22 cellular contexts compared by ENCODE assay signal in the genomic region with DNA sequence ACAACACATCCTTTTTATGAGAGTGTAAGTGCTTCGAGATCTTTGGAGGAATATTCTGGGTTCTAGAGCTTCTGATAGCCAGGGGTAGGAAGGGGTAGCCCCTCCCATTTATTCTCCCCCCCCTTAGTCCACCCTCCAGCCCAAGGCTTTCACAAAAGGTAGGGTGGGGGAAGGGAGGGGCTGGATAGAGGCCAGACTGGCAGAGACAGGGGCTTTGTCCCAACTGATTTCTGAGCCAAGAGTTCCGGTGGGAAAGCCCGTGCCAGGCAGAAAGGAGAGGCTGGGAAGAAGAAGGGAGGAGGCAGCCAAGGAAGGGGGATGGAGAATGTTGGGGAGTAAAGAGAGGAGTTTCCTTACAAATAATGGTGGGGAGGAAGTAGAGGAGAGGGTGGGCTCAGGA. TPM values are rescaled to one million over a fixed set of nuclear protein-coding genes. Genes with fewer than 3 reads are reported as not detected.
A peak's percentile ranks its signal among the peaks of the same experiment; 100 is the strongest.
DNase-seq lines count a peak whose midpoint lies in the region; FAIRE-seq and TF ChIP-seq lines count a peak whose summit lies in the region.
"Had no signal": no experiment of that assay in that cellular context is flagged by ENCODE, and none has a peak within 500 bp of the region (broad histone marks: within the 10 kb centered on the region; RNA-seq: fewer than 3 reads in every experiment).

No MANE protein-coding gene starts in this region.

- no peak for FAIRE-seq in kidney (lab: Jason Lieb, UNC)
- FAIRE-seq: A204.1, D721Med, GM12892, GM18507, HepG2 had no signal

- peaks cover 87% of the 10 kb centered on the region for H3K27me3 ChIP-seq in H7 (ENCODE audit: control insufficient read depth, insufficient read depth, low read length)
- H3K27me3 ChIP-seq: BE2C had no signal

- H3K4me1 ChIP-seq in kidney (ENCODE audit: control insufficient read depth in 1 of 2, insufficient read depth in 1 of 2, low read depth in 1 of 2, low read length in 2 of 2), result peaks cover 0 to 5% of the 10 kb centered on the region in 2 donors
- H3K4me1 ChIP-seq: Caco-2, HAP-1 had no signal

- no peaks in the 10 kb centered on the region for H3K36me3 ChIP-seq in H7 (replicated peaks; ENCODE audit: control insufficient read depth, insufficient read depth, low read length)
- H3K36me3 ChIP-seq in kidney (ENCODE audit: control insufficient read depth in 1 of 2, insufficient read depth in 2 of 2, low read length in 2 of 2), result no peaks in the 10 kb centered on the region
- H3K36me3 ChIP-seq: BE2C, HAP-1 had no signal

- intact Hi-C loops in kidney (cut with DNase I), result no loop called here

- H3K9me3 ChIP-seq in kidney (ENCODE audit: control insufficient read depth in 1 of 2, low read length in 2 of 2), result no peaks in the 10 kb centered on the region
- H3K9me3 ChIP-seq: BE2C, Caco-2, HAP-1 had no signal

- H3K4me3 ChIP-seq in H7 (ENCODE audit: insufficient read depth, low read depth, low read length), result no peak overlapping the region
- no peak overlapping the region for H3K4me3 ChIP-seq in kidney (ENCODE audit: low read length in 2 of 2)
- H3K4me3 ChIP-seq: HAP-1 had no signal

- H3K9ac ChIP-seq in kidney (ENCODE audit: low read length in 2 of 2), result no peak overlapping the region

- DNase-seq in H7 (peak; percentile 35), amygdala (lab: John Stamatoyannopoulos, UW) (peak in 32 of 56 donors; percentile 12 to 71 (median 43)), kidney (peak; percentile 18), EL (no peak), RKO (ENCODE audit: low spot score) (no peak), NCI-H2081 treated with DMSO at 0.1 percent for 48 hours (lab: John Stamatoyannopoulos, UW) (no peak)
- DNase-seq in central memory CD4-positive, alpha-beta T cell, result no peak
- DNase-seq: ACHN; BE2C; Caco-2; CD4-positive, CD25-positive, alpha-beta regulatory T cell; CD8-positive, alpha-beta memory T cell; GDM1; GOT3 had no signal

- H3K27ac ChIP-seq in cingulate gyrus (ENCODE audit: low read depth, low read length) (peak overlapping the region; percentile 47), kidney (ENCODE audit: low read depth in 2 of 2, low read length in 2 of 2) (no peak overlapping the region)

- TF ChIP-seq CTCF in kidney (IDR thresholded peaks at IDR 0.05; ENCODE audit: borderline replicate concordance, extremely low read depth, insufficient read depth), result no peak

RNA-seq across cellular contexts. Expression of a gene that starts 3.1 kb away (rescaled TPM):
- total RNA-seq in H7 (2014; rRNA removed; shearing (Covaris generic)), result 1.7 and 4.1 TPM in 2 replicates
- 0.19 TPM for total RNA-seq in kidney
- 0.45 TPM for polyA plus RNA-seq in kidney (ENCODE audit: insufficient read depth, low read depth, low replicate concordance)
- total RNA-seq: Caco-2; CD4-positive, CD25-positive, alpha-beta regulatory T cell; CD8-positive, alpha-beta memory T cell; HepG2 had no signal
- polyA plus RNA-seq: CD4-positive, CD25-positive, alpha-beta regulatory T cell; CD8-positive, alpha-beta memory T cell; HepG2; IgD-negative memory B cell had no signal

RNA-seq across cellular contexts. Expression of a gene that starts 25.8 kb away (rescaled TPM):
- total RNA-seq in H7 (2014; rRNA removed; shearing (Covaris generic)), result 0.73 and 1.3 TPM in 2 replicates
- 1.9 TPM for total RNA-seq in kidney
- 0.30 TPM for polyA plus RNA-seq in kidney (ENCODE audit: insufficient read depth, low read depth, low replicate concordance)
- total RNA-seq: Caco-2; CD4-positive, CD25-positive, alpha-beta regulatory T cell; CD8-positive, alpha-beta memory T cell; HepG2 had no signal
- polyA plus RNA-seq: CD4-positive, CD25-positive, alpha-beta regulatory T cell; CD8-positive, alpha-beta memory T cell; HepG2; IgD-negative memory B cell had no signal

RNA-seq across cellular contexts. Expression of a gene that starts 32.1 kb away (rescaled TPM):
- 220 and 231 TPM in 2 replicates for total RNA-seq in H7 (2014; rRNA removed; shearing (Covaris generic))
- total RNA-seq in kidney, result 50.7 TPM
- 44.3 TPM for polyA plus RNA-seq in kidney (ENCODE audit: insufficient read depth, low read depth, low replicate concordance)
- total RNA-seq: CD8-positive, alpha-beta memory T cell had no signal
- polyA plus RNA-seq: CD4-positive, CD25-positive, alpha-beta regulatory T cell; CD8-positive, alpha-beta memory T cell; IgD-negative memory B cell had no signal

RNA-seq across cellular contexts. Expression of a gene that starts 43.8 kb away (rescaled TPM):
- 40.6 and 45.0 TPM in 2 replicates for total RNA-seq in H7 (2014; rRNA removed; shearing (Covaris generic))
- total RNA-seq in kidney, result 24.0 TPM
- 26.2 TPM for polyA plus RNA-seq in kidney (ENCODE audit: insufficient read depth, low read depth, low replicate concordance)

RNA-seq across cellular contexts. Expression of a gene that starts 53.5 kb away (rescaled TPM):
- total RNA-seq in H7 (2014; rRNA removed; shearing (Covaris generic)), result 133 and 151 TPM in 2 replicates
- 78.0 TPM for total RNA-seq in kidney
- polyA plus RNA-seq in kidney (ENCODE audit: insufficient read depth, low read depth, low replicate concordance), result 221 TPM

Comparison
In these comparisons a context has a peak if more than half of its experiments do, and no peak if none do; other contexts are left out.
1. DNase-seq: peak in H7 (single experiment), amygdala (32 of 56) and kidney (single experiment); none in EL (single experiment), RKO (single experiment), NCI-H2081 treated with DMSO at 0.1 percent for 48 hours (single experiment) and central memory CD4-positive, alpha-beta T cell (single experiment).